ENCODE assay signal across 9 cellular contexts in the genomic region with DNA sequence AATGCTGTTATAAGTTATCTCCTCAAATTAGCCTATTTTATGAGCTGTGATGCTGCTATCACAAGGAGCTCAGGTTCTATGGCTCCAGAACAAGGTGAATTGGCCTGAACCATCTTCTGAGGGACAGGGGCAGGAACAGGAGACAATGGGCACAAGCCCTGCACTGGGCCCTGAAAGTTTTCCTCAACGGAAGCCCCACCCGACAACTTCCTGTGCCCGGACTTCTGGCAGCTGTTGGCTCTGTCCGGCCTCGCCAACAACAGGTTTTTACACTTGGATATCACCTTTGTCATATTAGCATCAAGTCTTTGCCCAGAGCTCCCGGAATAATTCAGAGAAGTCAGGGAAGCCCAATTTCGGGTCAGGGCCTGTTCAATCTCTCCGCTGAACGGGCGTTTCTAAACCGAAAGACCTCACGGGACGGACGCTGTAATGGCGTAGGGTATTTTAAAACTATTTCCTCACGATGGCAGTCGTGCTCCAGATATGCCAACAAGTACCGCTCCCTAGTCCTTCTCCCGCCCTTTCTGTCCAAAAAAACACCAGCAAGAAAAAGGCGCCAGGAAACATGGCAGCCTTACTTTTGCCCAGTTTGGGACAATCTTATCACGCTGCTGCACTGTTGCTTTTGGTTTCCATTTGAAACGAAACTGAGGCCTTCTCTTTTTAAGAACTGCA.
DNase-seq lines count a peak whose midpoint lies in the region; ATAC-seq and TF ChIP-seq lines count a peak whose summit lies in the region.
"Had no signal": no experiment of that assay in that cellular context is flagged by ENCODE, and none has a peak within 500 bp of the region (broad histone marks: within the 10 kb centered on the region; RNA-seq: fewer than 3 reads in every experiment).

No MANE protein-coding gene starts in this region.

- H3K4me2 ChIP-seq in skeletal muscle satellite cell (ENCODE audit: low read length), result peak overlapping the region; percentile 88

- no peak for ATAC-seq in activated CD8-positive, alpha-beta memory T cell treated with anti-CD3 and anti-CD28 coated beads, Interleukin-2, amount 10 ng/mL, durations not matched to agents 7 days and 5 days
- ATAC-seq: CD8-positive, alpha-beta T cell had no signal

- peak overlapping the region; percentile 89 for H3K9ac ChIP-seq in skeletal muscle satellite cell (ENCODE audit: low read depth, low read length)

- H3K9me3 ChIP-seq in skeletal muscle satellite cell (replicated peaks; ENCODE audit: low read length), result no peaks in the 10 kb centered on the region

- H3K4me1 Mint-ChIP-seq in activated CD8-positive, alpha-beta memory T cell treated with anti-CD3 and anti-CD28 coated beads, Interleukin-2, amount 10 ng/mL, durations not matched to agents 7 days and 5 days, result peaks cover 7% of the 10 kb centered on the region
- no peaks in the 10 kb centered on the region for H3K4me1 Mint-ChIP-seq in type B pancreatic cell (ENCODE audit: unreplicated experiment)

- no peaks in the 10 kb centered on the region for H3K36me3 ChIP-seq in skeletal muscle satellite cell (ENCODE audit: insufficient read depth, low read length)

- TF ChIP-seq CTCF in type B pancreatic cell (conservative IDR thresholded peaks at IDR 0.05), result no peak

- no peak overlapping the region for H3K4me3 Mint-ChIP-seq in activated CD8-positive, alpha-beta memory T cell treated with anti-CD3 and anti-CD28 coated beads, Interleukin-2, amount 10 ng/mL, durations not matched to agents 7 days and 5 days
- H3K4me3 Mint-ChIP-seq in type B pancreatic cell, result no peak overlapping the region
- H3K4me3 Mint-ChIP-seq: CD8-positive, alpha-beta T cell had no signal

- CTCF ChIA-PET in activated CD8-positive, alpha-beta memory T cell treated with anti-CD3 and anti-CD28 coated beads, Interleukin-2, amount 10 ng/mL, durations not matched to agents 7 days and 5 days (lab: Charles Lee), result interaction anchor here (1.3 kb wide), 1 partner anchor 19 kb away, joined by 4 read pairs; no protein-coding TSS in a partner anchor

- H3K36me3 Mint-ChIP-seq in activated CD8-positive, alpha-beta memory T cell treated with anti-CD3 and anti-CD28 coated beads, Interleukin-2, amount 10 ng/mL, durations not matched to agents 7 days and 5 days, result peaks cover 10% of the 10 kb centered on the region
- no peaks in the 10 kb centered on the region for H3K36me3 Mint-ChIP-seq in type B pancreatic cell
- H3K36me3 Mint-ChIP-seq: CD8-positive, alpha-beta T cell had no signal

- H3K9me3 Mint-ChIP-seq in activated CD8-positive, alpha-beta memory T cell treated with anti-CD3 and anti-CD28 coated beads, Interleukin-2, amount 10 ng/mL, durations not matched to agents 7 days and 5 days (ENCODE audit: low read depth), result no peaks in the 10 kb centered on the region
- H3K9me3 Mint-ChIP-seq in type B pancreatic cell, result no peaks in the 10 kb centered on the region
- H3K9me3 Mint-ChIP-seq: CD8-positive, alpha-beta T cell had no signal

- peak overlapping the region; percentile 81 for H3K4me3 ChIP-seq in skeletal muscle satellite cell (ENCODE audit: low read length)

- H3K27me3 Mint-ChIP-seq in activated CD8-positive, alpha-beta memory T cell treated with anti-CD3 and anti-CD28 coated beads, Interleukin-2, amount 10 ng/mL, durations not matched to agents 7 days and 5 days, result no peaks in the 10 kb centered on the region
- H3K27me3 Mint-ChIP-seq in type B pancreatic cell, result no peaks in the 10 kb centered on the region

- no peaks in the 10 kb centered on the region for H3K4me1 ChIP-seq in skeletal muscle satellite cell (ENCODE audit: control insufficient read depth, insufficient read depth, low read length)

- DNase-seq in activated CD8-positive, alpha-beta memory T cell treated with anti-CD3 and anti-CD28 coated beads for 24 hours, result peak; percentile 87
- DNase-seq in activated CD8-positive, alpha-beta memory T cell treated with anti-CD3 and anti-CD28 coated beads, Interleukin-2, amount 10 ng/mL, durations not matched to agents 7 days and 5 days, result no peak
- DNase-seq in NCI-H187 (lab: John Stamatoyannopoulos, UW) (peak; percentile 19 to 46), SKM-1 (lab: John Stamatoyannopoulos, UW; ENCODE audit: unreplicated experiment) (no peak), type B pancreatic cell (ENCODE audit: extremely low spot score, unreplicated experiment) (no peak)
- DNase-seq in effector CD4-positive, alpha-beta T cell, result peak; percentile 83
- no peak for DNase-seq in activated CD4-positive, alpha-beta T cell treated with anti-CD3 and anti-CD28 coated beads for 48 hours

- no peak overlapping the region for H3K27ac Mint-ChIP-seq in activated CD8-positive, alpha-beta memory T cell treated with anti-CD3 and anti-CD28 coated beads, Interleukin-2, amount 10 ng/mL, durations not matched to agents 7 days and 5 days
- no peak overlapping the region for H3K27ac Mint-ChIP-seq in type B pancreatic cell
- H3K27ac Mint-ChIP-seq: CD8-positive, alpha-beta T cell had no signal

- H3K27me3 ChIP-seq in skeletal muscle satellite cell (ENCODE audit: control insufficient read depth, insufficient read depth, low read length), result peaks cover 10% of the 10 kb centered on the region

Comparison
In these comparisons a context has a peak if more than half of its experiments do, and no peak if none do; other contexts are left out.
1. DNase-seq: peak in activated CD8-positive, alpha-beta memory T cell treated with anti-CD3 and anti-CD28 coated beads for 24 hours (single experiment), NCI-H187 (2 of 2) and effector CD4-positive, alpha-beta T cell (single experiment); none in activated CD8-positive, alpha-beta memory T cell treated with anti-CD3 and anti-CD28 coated beads, Interleukin-2, amount 10 ng/mL, durations not matched to agents 7 days and 5 days (single experiment), SKM-1 (single experiment), type B pancreatic cell (single experiment) and activated CD4-positive, alpha-beta T cell treated with anti-CD3 and anti-CD28 coated beads for 48 hours (single experiment).